In the genomic region with DNA sequence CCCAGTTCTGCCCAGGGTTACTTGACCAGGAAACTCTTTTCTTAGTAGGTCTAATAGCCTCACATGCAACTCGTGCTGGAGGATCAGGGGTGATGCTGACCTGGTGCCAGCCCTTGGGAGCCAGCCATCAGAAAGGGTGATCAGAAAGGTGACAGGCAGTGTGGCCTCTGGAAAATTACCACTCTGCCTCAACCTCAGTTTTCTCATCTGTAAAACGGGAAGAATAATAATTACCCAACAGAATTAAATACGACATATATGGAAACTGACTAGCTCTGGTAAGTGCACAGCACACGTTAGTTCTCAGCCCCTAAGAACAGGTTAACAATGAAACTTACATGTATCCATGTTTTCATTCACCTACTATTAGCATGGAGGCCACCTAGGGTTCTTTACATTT, we compare ENCODE assay signal across 32 cellular contexts.
"Had no signal": no experiment of that assay in that cellular context is flagged by ENCODE, and none has a peak within 500 bp of the region (broad histone marks: within the 10 kb centered on the region; RNA-seq: fewer than 3 reads in every experiment).

No MANE protein-coding gene starts in this region.

- DNase-seq: Kasumi-1, MG63, MM.1S, NCI-H1048, NCI-H1092, NCI-H1092 treated with DMSO at 0.1 percent for 48 hours, NCI-H1105, NCI-H1105 treated with DMSO at 0.1 percent for 48 hours, NCI-H1417, NCI-H1417 treated with DMSO at 0.1 percent for 48 hours, NCI-H1436, NCI-H1436 treated with DMSO at 0.1 percent for 48 hours, NCI-H146, NCI-H1694, NCI-H1694 treated with DMSO at 0.1 percent for 48 hours, NCI-H187, NCI-H187 treated with DMSO at 0.1 percent for 48 hours, NCI-H1930, NCI-H2029, NCI-H2029 treated with DMSO at 0.1 percent for 48 hours, NCI-H2081, NCI-H2081 treated with DMSO at 0.1 percent for 48 hours, NCI-H2107, NCI-H2171, NCI-H2171 treated with DMSO at 0.1 percent for 48 hours, NCI-H2227 treated with DMSO at 0.1 percent for 48 hours, NCI-H226, NCI-H345, NCI-H446 treated with DMSO at 0.1 percent for 48 hours, NCI-H510A, NCI-H510A treated with DMSO at 0.1 percent for 48 hours had no signal

- H3K27ac ChIP-seq: KMS-11 had no signal

- H3K36me3 ChIP-seq: MG63 had no signal

- H3K4me3 ChIP-seq: MG63 had no signal

- H3K9ac ChIP-seq: KMS-11 had no signal

- H3K27me3 ChIP-seq: MG63 had no signal

- H3K4me2 ChIP-seq: KMS-11 had no signal

- H3K9me3 ChIP-seq: MG63 had no signal
